ENCODE assay signal across 8 cellular contexts in genomic region chr19:55251296-55252081, GRCh38. TPM values are rescaled to one million over a fixed set of nuclear protein-coding genes. Genes with fewer than 3 reads are reported as not detected.
A peak's percentile ranks its signal among the peaks of the same experiment; 100 is the strongest.
DNase-seq lines count a peak whose midpoint lies in the region; ATAC-seq, FAIRE-seq and TF ChIP-seq lines count a peak whose summit lies in the region.

No MANE protein-coding gene starts in this region.

- H3K36me3 ChIP-seq in left ventricle myocardium inferior (peaks cover 5% of the 10 kb centered on the region), kidney (ENCODE audit: control insufficient read depth in 1 of 2, insufficient read depth in 2 of 2, low read length in 2 of 2) (peaks cover 0 to 3% of the 10 kb centered on the region in 2 donors), gastrocnemius medialis (peaks cover 0 to 6% of the 10 kb centered on the region in 2 donors), gastroesophageal sphincter (peaks cover 0 to 22% of the 10 kb centered on the region in 2 donors)

- TF ChIP-seq CTCF in left ventricle myocardium inferior (IDR thresholded peaks at IDR 0.05; ENCODE audit: borderline replicate concordance) (no peak), kidney (IDR thresholded peaks at IDR 0.05; ENCODE audit: borderline replicate concordance, extremely low read depth, insufficient read depth) (no peak), gastrocnemius medialis (IDR thresholded peaks at IDR 0.05 in 4 of 5, conservative IDR thresholded peaks at IDR 0.05 in 1 of 5) (no peak), gastroesophageal sphincter (IDR thresholded peaks at IDR 0.05) (no peak)

- intact Hi-C loops in left ventricle myocardium inferior (cut with micrococcal nuclease) (no loop called here), left ventricle myocardium superior (cut with micrococcal nuclease) (no loop called here), kidney (cut with DNase I) (no loop called here), gastrocnemius medialis (cut with DNase I; ENCODE audit: low total_unique reads) (loop anchor here (10.0 kb wide), 1 partner anchor 787 kb away; the partner anchor contains the start of gene LENG9)

- H3K4me1 ChIP-seq in left ventricle myocardium inferior (peaks cover 95% of the 10 kb centered on the region), kidney (ENCODE audit: control insufficient read depth in 1 of 2, insufficient read depth in 1 of 2, low read depth in 1 of 2, low read length in 2 of 2) (peaks cover 13 to 22% of the 10 kb centered on the region in 2 donors), gastrocnemius medialis (peaks cover 21 to 42% of the 10 kb centered on the region in 2 donors), gastroesophageal sphincter (peaks cover 0 to 95% (median 40%) of the 10 kb centered on the region in 3 donors)

- TF ChIP-seq POLR2A in gastrocnemius medialis (IDR thresholded peaks at IDR 0.05), result no peak
- TF ChIP-seq POLR2A in gastroesophageal sphincter (IDR thresholded peaks at IDR 0.05), result no peak

- WGBS in gastroesophageal sphincter (ENCODE audit: low coverage in 1 of 2), 2 donors, result 81 to 85% methylated on average over 4 to 5 of the region's 20 CpGs

- DNase-seq in left ventricle myocardium inferior (no peak), left ventricle myocardium superior (no peak), activated T-cell treated with anti-CD3 and anti-CD28 coated beads for 48 hours (ENCODE audit: low read depth) (peak; percentile 38), kidney (peak; percentile 68), NCI-H2171 treated with DMSO at 0.1 percent for 48 hours (lab: John Stamatoyannopoulos, UW) (no peak), gastrocnemius medialis (no peak)

- H3K27me3 ChIP-seq in left ventricle myocardium inferior (ENCODE audit: low read depth), result no peaks in the 10 kb centered on the region
- H3K27me3 ChIP-seq in gastrocnemius medialis, result no peaks in the 10 kb centered on the region
- H3K27me3 ChIP-seq in gastroesophageal sphincter, result no peaks in the 10 kb centered on the region

- ATAC-seq in left ventricle myocardium superior (no peak), HG03342 (IDR thresholded peaks at IDR 0.05; ENCODE audit: unreplicated experiment) (no peak), gastrocnemius medialis (no peak), gastroesophageal sphincter (no peak)

- H3K9ac ChIP-seq in kidney (ENCODE audit: low read length in 2 of 2), result no peak overlapping the region

- FAIRE-seq in kidney (lab: Jason Lieb, UNC), result no peak

- TF ChIP-seq EP300 in gastroesophageal sphincter (IDR thresholded peaks at IDR 0.05), result no peak

- in situ Hi-C loops in gastrocnemius medialis (cut with MboI; ENCODE audit: low sequenced_read_pairs in 4 of 4), result no loop called here

- peak overlapping the region; percentile 60 for H3K27ac ChIP-seq in left ventricle myocardium inferior (replicated peaks)
- no peak overlapping the region for H3K27ac ChIP-seq in kidney (ENCODE audit: low read depth in 2 of 2, low read length in 2 of 2)
- H3K27ac ChIP-seq in gastrocnemius medialis, result no peak overlapping the region
- H3K27ac ChIP-seq in gastroesophageal sphincter, result no peak overlapping the region

- no peaks in the 10 kb centered on the region for H3K9me3 ChIP-seq in left ventricle myocardium inferior (replicated peaks)
- no peaks in the 10 kb centered on the region for H3K9me3 ChIP-seq in kidney (ENCODE audit: control insufficient read depth in 1 of 2, low read length in 2 of 2)
- no peaks in the 10 kb centered on the region for H3K9me3 ChIP-seq in gastrocnemius medialis
- no peaks in the 10 kb centered on the region for H3K9me3 ChIP-seq in gastroesophageal sphincter

- H3K4me3 ChIP-seq in left ventricle myocardium inferior (peak overlapping the region; percentile 8), kidney (ENCODE audit: low read length in 2 of 2) (no peak overlapping the region), gastrocnemius medialis (no peak overlapping the region), gastroesophageal sphincter (no peak overlapping the region)

RNA-seq across cellular contexts. Expression of gene PPP6R1, which starts 7.3 kb away (rescaled TPM):
- 39.8 TPM for total RNA-seq in left ventricle myocardium inferior
- total RNA-seq in left ventricle myocardium superior, result 39.2 TPM
- 61.6 TPM for total RNA-seq in kidney
- 30.6 TPM for polyA plus RNA-seq in kidney (ENCODE audit: insufficient read depth, low read depth, low replicate concordance)
- 10 to 100 TPM; 14.6 to 47.9 (median 39.6) TPM for total RNA-seq in gastrocnemius medialis
- total RNA-seq in gastroesophageal sphincter, result 10 to 100 TPM; 32.6 to 79.4 (median 34.0) TPM

RNA-seq across cellular contexts. Expression of gene TMEM86B, which starts 22.9 kb away (rescaled TPM):
- total RNA-seq in left ventricle myocardium inferior, result 2.1 TPM
- total RNA-seq in left ventricle myocardium superior, result 1.9 TPM
- total RNA-seq in kidney, result 3.3 TPM
- polyA plus RNA-seq in kidney (ENCODE audit: insufficient read depth, low read depth, low replicate concordance), result 4.6 TPM
- total RNA-seq in gastrocnemius medialis, result 1 to 10 TPM in 3 of 4 donors, under 1 TPM in 1; 0.87 to 5.0 (median 1.7) TPM
- 1 to 10 TPM in 3 of 4 donors, not detected in 1; 1.7 to 3.8 (median 1.8) TPM for total RNA-seq in gastroesophageal sphincter

RNA-seq across cellular contexts. Expression of gene HSPBP1, which starts 28.4 kb away (rescaled TPM):
- total RNA-seq in left ventricle myocardium inferior (29.0 TPM), left ventricle myocardium superior (28.6 TPM), kidney (37.6 TPM), gastrocnemius medialis (10 to 100 TPM; 18.5 to 41.7 (median 36.7) TPM), gastroesophageal sphincter (10 to 100 TPM; 20.9 to 37.1 (median 26.5) TPM)
- polyA plus RNA-seq in kidney (ENCODE audit: insufficient read depth, low read depth, low replicate concordance), result 55.9 TPM

RNA-seq across cellular contexts. Expression of gene BRSK1, which starts 32.3 kb away (rescaled TPM):
- total RNA-seq in left ventricle myocardium inferior (3.0 TPM), left ventricle myocardium superior (1.9 TPM), kidney (6.5 TPM), gastrocnemius medialis (not detected), gastroesophageal sphincter (10 to 100 TPM in 1 of 4 donors, 1 to 10 TPM in 3; 4.0 to 19.8 (median 8.8) TPM)
- 1.4 TPM for polyA plus RNA-seq in kidney (ENCODE audit: insufficient read depth, low read depth, low replicate concordance)

RNA-seq across cellular contexts. Expression of gene PTPRH, which starts 42.2 kb away (rescaled TPM):
- total RNA-seq in left ventricle myocardium inferior (1.1 TPM), left ventricle myocardium superior (0.47 TPM), kidney (2.8 TPM), gastrocnemius medialis (under 1 TPM; 0.39 to 0.56 (median 0.48) TPM), gastroesophageal sphincter (1 to 10 TPM in 3 of 4 donors, under 1 TPM in 1; 0.54 to 4.0 (median 1.4) TPM)
- polyA plus RNA-seq in kidney (ENCODE audit: insufficient read depth, low read depth, low replicate concordance), result not detected

Comparison
In these comparisons a context has a peak if more than half of its experiments do, and no peak if none do; other contexts are left out.
1. DNase-seq: peak in activated T-cell treated with anti-CD3 and anti-CD28 coated beads for 48 hours (single experiment) and kidney (single experiment); none in left ventricle myocardium inferior (single experiment), left ventricle myocardium superior (single experiment), NCI-H2171 treated with DMSO at 0.1 percent for 48 hours (single experiment) and gastrocnemius medialis (0 of 2).